Comparison of ENCODE assay signal across 19 cellular contexts in genomic region chr6:147218797-147219196, GRCh38.
"Had no signal": no experiment of that assay in that cellular context is flagged by ENCODE, and none has a peak within 500 bp of the region (broad histone marks: within the 10 kb centered on the region; RNA-seq: fewer than 3 reads in every experiment).

No MANE protein-coding gene starts in this region.

- H3K27me3 Mint-ChIP-seq: activated CD8-positive, alpha-beta T cell treated with anti-CD3 and anti-CD28 coated beads for 36 hours had no signal

- H3K4me3 Mint-ChIP-seq: activated CD8-positive, alpha-beta T cell treated with anti-CD3 and anti-CD28 coated beads for 36 hours; activated T-cell treated with anti-CD3 and anti-CD28 coated beads, Interleukin-2, amount 50 U/mL, for 72 hours; T-helper 1 cell treated with Interleukin-12 subunit alpha and Interleukin-12 subunit beta and Interleukin-4 antibody, amounts not matched to agents 30 μg/mL and 1 μg/mL, for 36 hours had no signal

- H3K27ac ChIP-seq: KMS-11 had no signal

- DNase-seq: activated CD4-positive, CD25-positive, alpha-beta regulatory T cell treated with anti-CD3 and anti-CD28 coated beads, Interleukin-2, amount 50 U/mL, for 72 hours; activated CD8-positive, alpha-beta memory T cell treated with anti-CD3 and anti-CD28 coated beads, Interleukin-2, amount 50 U/mL, for 4 hours; activated CD8-positive, alpha-beta T cell treated with anti-CD3 and anti-CD28 coated beads for 36 hours; activated naive CD4-positive, alpha-beta T cell treated with anti-CD3 and anti-CD28 coated beads, Interleukin-2, amount 50 U/mL, for 16 hours; activated T-cell treated with anti-CD3 and anti-CD28 coated beads, Interleukin-2, amount 50 U/mL, for 72 hours; aorta; central memory CD4-positive, alpha-beta T cell; NCI-H1092; NCI-H1417; NCI-H1930; NCI-H345; NCI-H510A; NCI-H526 treated with DMSO at 0.1 percent for 48 hours; NCI-H82; PC-3; SHP77 had no signal

- H3K27ac Mint-ChIP-seq: activated CD8-positive, alpha-beta T cell treated with anti-CD3 and anti-CD28 coated beads for 36 hours; activated T-helper 2 cell treated with anti-CD3 and anti-CD28 coated beads, Interferon-gamma antibody, Interleukin-2, Interleukin-4, amounts not matched to agents 10 μg/mL and 5 μg/mL and 100 μg/mL, durations not matched to agents 14 hours and 24 hours and 36 hours; T-helper 1 cell treated with Interleukin-12 subunit alpha and Interleukin-12 subunit beta and Interleukin-4 antibody, amounts not matched to agents 30 μg/mL and 1 μg/mL, for 36 hours had no signal

- H3K9me3 Mint-ChIP-seq: activated CD8-positive, alpha-beta T cell treated with anti-CD3 and anti-CD28 coated beads for 36 hours; activated T-cell treated with anti-CD3 and anti-CD28 coated beads, Interleukin-2, amount 50 U/mL, for 72 hours; activated T-helper 2 cell treated with anti-CD3 and anti-CD28 coated beads, Interferon-gamma antibody, Interleukin-2, Interleukin-4, amounts not matched to agents 10 μg/mL and 5 μg/mL and 100 μg/mL, durations not matched to agents 14 hours and 24 hours and 36 hours; T-helper 1 cell treated with Interleukin-12 subunit alpha and Interleukin-12 subunit beta and Interleukin-4 antibody, amounts not matched to agents 30 μg/mL and 1 μg/mL, for 36 hours had no signal

- ATAC-seq: activated CD8-positive, alpha-beta T cell treated with anti-CD3 and anti-CD28 coated beads for 36 hours; activated T-cell treated with anti-CD3 and anti-CD28 coated beads, Interleukin-2, amount 50 U/mL, for 72 hours; PC-3 had no signal
